ENCODE assay signal across 9 cellular contexts in the genomic region with DNA sequence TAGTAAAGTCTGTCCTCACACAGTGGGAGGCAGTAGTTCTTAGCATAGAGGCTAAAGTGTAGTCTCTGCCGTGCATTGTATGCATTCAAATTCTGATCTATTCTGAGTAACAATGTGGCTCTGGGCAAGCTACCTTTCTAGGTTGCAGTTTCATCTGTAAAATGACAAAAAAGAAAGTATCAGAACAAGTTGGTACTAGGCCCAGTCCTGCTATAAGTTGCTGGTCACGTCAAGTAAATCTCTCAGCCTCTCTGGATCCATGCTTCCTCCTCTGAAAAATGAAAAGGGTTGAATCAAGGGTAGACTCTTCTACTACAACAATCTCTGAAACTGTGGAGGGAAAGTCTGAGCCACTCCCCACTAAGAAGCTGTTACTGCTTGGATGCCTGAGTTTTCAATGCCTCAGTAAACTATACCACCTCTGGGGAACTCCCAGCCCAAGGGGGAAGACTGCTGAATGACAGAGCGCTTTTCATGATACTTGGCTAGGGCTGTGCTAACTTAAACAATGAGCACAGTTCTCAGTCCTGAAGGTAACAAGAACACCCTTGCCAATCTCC. TPM values are rescaled to one million over a fixed set of nuclear protein-coding genes. Genes with fewer than 3 reads are reported as not detected.
A peak's percentile ranks its signal among the peaks of the same experiment; 100 is the strongest.
DNase-seq lines count a peak whose midpoint lies in the region; ATAC-seq and TF ChIP-seq lines count a peak whose summit lies in the region.
"Had no signal": no experiment of that assay in that cellular context is flagged by ENCODE, and none has a peak within 500 bp of the region (broad histone marks: within the 10 kb centered on the region; RNA-seq: fewer than 3 reads in every experiment).

No MANE protein-coding gene starts in this region.

- H2BK5ac ChIP-seq in mesendoderm (ENCODE audit: low read length): peak overlapping the region; percentile 7

- H2BK120ac ChIP-seq in mesendoderm (ENCODE audit: low read depth, low read length): peak overlapping the region; percentile 68

- no peaks in the 10 kb centered on the region for H3K79me2 ChIP-seq in mesendoderm (ENCODE audit: control insufficient read depth, insufficient read depth, low read length)

- DNase-seq in mesendoderm (peak; percentile 52), esophagus squamous epithelium (lab: John Stamatoyannopoulos, UW) (no peak), NCI-H446 treated with DMSO at 0.1 percent for 48 hours (lab: John Stamatoyannopoulos, UW) (no peak), spleen (no peak), mucosa of gallbladder (ENCODE audit: low spot score) (no peak)

- no peaks in the 10 kb centered on the region for H3K27me3 ChIP-seq in HUES48 (ENCODE audit: control insufficient read depth, insufficient read depth, low read length)
- no peaks in the 10 kb centered on the region for H3K27me3 ChIP-seq in mesendoderm (ENCODE audit: insufficient read depth, low read length, poor library complexity)
- H3K27me3 ChIP-seq in esophagus squamous epithelium: no peaks in the 10 kb centered on the region
- no peaks in the 10 kb centered on the region for H3K27me3 ChIP-seq in spleen (replicated peaks in 1 of 7)
- H3K27me3 ChIP-seq: esophagus muscularis mucosa had no signal

- ATAC-seq in GM18870 (IDR thresholded peaks at IDR 0.05; ENCODE audit: unreplicated experiment) (peak; percentile 89), GM21786 (IDR thresholded peaks at IDR 0.05; ENCODE audit: unreplicated experiment) (peak; percentile 84)

- H3K4ac ChIP-seq in mesendoderm (ENCODE audit: low read depth, low read length): no peak overlapping the region

- H3K27ac ChIP-seq in HUES48 (ENCODE audit: low read depth, low read length): no peak overlapping the region
- no peak overlapping the region for H3K27ac ChIP-seq in mesendoderm (ENCODE audit: low read depth, low read length)
- no peak overlapping the region for H3K27ac ChIP-seq in esophagus squamous epithelium
- H3K27ac ChIP-seq in spleen: peak overlapping the region in 4 of 8 donors; percentile 23 to 58 (median 41)
- H3K27ac ChIP-seq: esophagus muscularis mucosa had no signal

- no peaks in the 10 kb centered on the region for H3K9me3 ChIP-seq in HUES48 (ENCODE audit: control insufficient read depth, insufficient read depth, low read length)
- H3K9me3 ChIP-seq in esophagus squamous epithelium: no peaks in the 10 kb centered on the region
- H3K9me3 ChIP-seq in spleen: no peaks in the 10 kb centered on the region
- H3K9me3 ChIP-seq: esophagus muscularis mucosa had no signal

- peak overlapping the region; percentile 54 for H3K18ac ChIP-seq in mesendoderm (ENCODE audit: low read length)

- H3K56ac ChIP-seq in mesendoderm (ENCODE audit: low read length): peak overlapping the region; percentile 40

- H3K4me1 ChIP-seq in HUES48 (ENCODE audit: control insufficient read depth, insufficient read depth, low read length) (peaks cover 15% of the 10 kb centered on the region), mesendoderm (ENCODE audit: control insufficient read depth, low read depth, low read length) (peaks cover 10% of the 10 kb centered on the region), esophagus squamous epithelium (peaks cover 0 to 20% (median 7%) of the 10 kb centered on the region in 3 donors), spleen (peaks cover 0 to 49% (median 36%) of the 10 kb centered on the region in 6 donors)

- TF ChIP-seq CTCF in esophagus squamous epithelium (IDR thresholded peaks at IDR 0.05) (no peak), spleen (IDR thresholded peaks at IDR 0.05 in 8 of 11, conservative IDR thresholded peaks at IDR 0.05 in 3 of 11) (no peak)

- H2BK15ac ChIP-seq in mesendoderm (replicated peaks; ENCODE audit: low read depth): peak overlapping the region; percentile 21

- H2AK5ac ChIP-seq in mesendoderm (ENCODE audit: low read length): no peak overlapping the region

- H4K5ac ChIP-seq in mesendoderm (ENCODE audit: low read length): peak overlapping the region; percentile 88

- H4K8ac ChIP-seq in mesendoderm (ENCODE audit: low read depth, low read length): no peak overlapping the region

- H3K23ac ChIP-seq in mesendoderm (ENCODE audit: low read length): no peak overlapping the region

- H3K9ac ChIP-seq in HUES48 (ENCODE audit: low read depth, low read length) (peak overlapping the region; percentile 12; the same call in 1 of the 2 replicates), mesendoderm (ENCODE audit: low read length) (peak overlapping the region; percentile 27)

- TF ChIP-seq POLR2A in esophagus squamous epithelium (IDR thresholded peaks at IDR 0.05) (no peak), spleen (IDR thresholded peaks at IDR 0.05) (no peak)

- WGBS in mesendoderm (ENCODE audit: extremely low coverage, insufficient coverage, low lambda C conversion rate): no CpG with 5 or more reads among the region's 3 CpGs
- 33 to 42% methylated on average over 2 to 3 of the region's 3 CpGs for WGBS in esophagus squamous epithelium, 2 donors
- WGBS in spleen, 5 donors: 60 to 71% (median 69%) methylated on average over 3 of the region's 3 CpGs

- H3K4me3 ChIP-seq in HUES48 (ENCODE audit: low read depth, low read length) (no peak overlapping the region), mesendoderm (ENCODE audit: low read length) (no peak overlapping the region), esophagus squamous epithelium (no peak overlapping the region), spleen (no peak overlapping the region)
- H3K4me3 ChIP-seq: esophagus muscularis mucosa had no signal

- intact Hi-C loops in esophagus squamous epithelium (cut with DNase I): no loop called here
- intact Hi-C loops in spleen (cut with DNase I; ENCODE audit: low total_unique reads): no loop called here

- H3K79me1 ChIP-seq in mesendoderm (ENCODE audit: low read length): no peaks in the 10 kb centered on the region

- H3K36me3 ChIP-seq in HUES48 (ENCODE audit: control insufficient read depth, insufficient read depth, low read length): no peaks in the 10 kb centered on the region
- no peaks in the 10 kb centered on the region for H3K36me3 ChIP-seq in mesendoderm (ENCODE audit: control insufficient read depth, insufficient read depth, low read length)
- no peaks in the 10 kb centered on the region for H3K36me3 ChIP-seq in esophagus squamous epithelium
- no peaks in the 10 kb centered on the region for H3K36me3 ChIP-seq in spleen
- H3K36me3 ChIP-seq: esophagus muscularis mucosa had no signal

- H3K4me2 ChIP-seq in mesendoderm (ENCODE audit: low read length): no peak overlapping the region

RNA-seq across cellular contexts. Expression of a gene that starts 34.5 kb away (rescaled TPM):
- 371 TPM for polyA plus RNA-seq in mesendoderm (2013, experiment 1 of 2)
- 377 TPM for polyA plus RNA-seq in mesendoderm (2013, experiment 2 of 2)
- total RNA-seq in esophagus squamous epithelium: 100 to 1,000 TPM in 1 of 4 donors, 10 to 100 TPM in 3; 14.9 to 164 (median 61.9) TPM
- total RNA-seq in spleen: 100 to 1,000 TPM; 320 to 963 (median 552) TPM
- 100 to 1,000 TPM in 2 of 3 donors, 10 to 100 TPM in 1; 76.5 to 195 (median 135) TPM for polyA plus RNA-seq in spleen
- 985 TPM for total RNA-seq in mucosa of gallbladder

RNA-seq across cellular contexts. Expression of a gene that starts 37.3 kb away (rescaled TPM):
- polyA plus RNA-seq in mesendoderm (2013, experiment 1 of 2): 143 TPM
- polyA plus RNA-seq in mesendoderm (2013, experiment 2 of 2): 143 TPM
- 100 to 1,000 TPM in 1 of 4 donors, 10 to 100 TPM in 3; 56.0 to 109 (median 74.5) TPM for total RNA-seq in esophagus squamous epithelium
- 100 to 1,000 TPM in 1 of 7 donors, 10 to 100 TPM in 6; 63.7 to 101 (median 92.9) TPM for total RNA-seq in spleen
- polyA plus RNA-seq in spleen: 100 to 1,000 TPM; 146 to 263 (median 211) TPM
- 88.0 TPM for total RNA-seq in mucosa of gallbladder

RNA-seq across cellular contexts. Expression of a gene that starts 50.6 kb away (rescaled TPM):
- polyA plus RNA-seq in mesendoderm (2013, experiment 1 of 2): 191 TPM
- polyA plus RNA-seq in mesendoderm (2013, experiment 2 of 2): 192 TPM
- total RNA-seq in esophagus squamous epithelium (100 to 1,000 TPM in 3 of 4 donors, 10 to 100 TPM in 1; 99.8 to 119 (median 109) TPM), spleen (100 to 1,000 TPM; 145 to 167 (median 159) TPM), mucosa of gallbladder (135 TPM)
- 10 to 100 TPM; 16.1 to 37.1 (median 31.1) TPM for polyA plus RNA-seq in spleen
